In the genomic region with DNA sequence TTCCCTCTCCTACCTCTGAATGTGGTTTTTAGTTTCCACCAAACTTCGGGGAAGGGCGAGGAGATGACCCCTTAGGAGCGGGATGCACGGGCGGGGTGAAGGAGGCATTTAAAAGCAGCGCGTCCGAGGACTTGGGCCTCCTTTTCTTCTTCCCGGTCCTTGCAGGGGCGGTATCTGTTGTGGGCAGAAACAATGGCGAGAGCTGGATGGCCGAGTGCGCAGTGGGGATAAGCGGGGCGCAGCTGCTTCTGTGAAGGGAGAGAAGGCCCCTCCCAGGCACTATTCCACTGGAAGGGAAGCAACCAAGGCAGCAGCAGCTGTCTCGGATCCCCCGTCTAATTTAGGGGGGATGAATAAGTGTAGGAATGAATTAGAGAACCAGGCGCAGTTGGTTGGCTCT, we compare ENCODE assay signal across 8 cellular contexts. TPM values are rescaled to one million over a fixed set of nuclear protein-coding genes. Genes with fewer than 3 reads are reported as not detected.
DNase-seq lines count a peak whose midpoint lies in the region; ATAC-seq and TF ChIP-seq lines count a peak whose summit lies in the region.

No MANE protein-coding gene starts in this region.

- DNase-seq in NOMO-1 (lab: John Stamatoyannopoulos, UW; ENCODE audit: unreplicated experiment in 2 of 2): peak; percentile 1 to 29
- DNase-seq in NOMO-1 treated with dmso at 0.1 percent for 144 hours (lab: John Stamatoyannopoulos, UW; ENCODE audit: unreplicated experiment): no peak
- DNase-seq in NCI-H1105 (lab: John Stamatoyannopoulos, UW): peak; percentile 8
- peak; percentile 35 for DNase-seq in activated CD4-positive, alpha-beta memory T cell treated with anti-CD3 and anti-CD28 coated beads, Interleukin-2, amount 10 ng/mL, durations not matched to agents 7 days and 5 days
- DNase-seq in epithelial cell of proximal tubule (ENCODE audit: low read depth): no peak
- DNase-seq in mucosa of descending colon: peak; percentile 53 to 68 (median 66)

- peaks cover 38% of the 10 kb centered on the region for H3K4me1 Mint-ChIP-seq in activated CD4-positive, alpha-beta memory T cell treated with anti-CD3 and anti-CD28 coated beads, Interleukin-2, amount 10 ng/mL, durations not matched to agents 7 days and 5 days

- TF ChIP-seq CTCF in epithelial cell of proximal tubule (conservative IDR thresholded peaks at IDR 0.05; ENCODE audit: low read depth, low read length): no peak
- TF ChIP-seq CTCF in mucosa of descending colon (IDR thresholded peaks at IDR 0.05): no peak

- H3K4me1 ChIP-seq in mucosa of descending colon (ENCODE audit: low read depth): peaks cover 9% of the 10 kb centered on the region

- peak overlapping the region; percentile 89 for H3K27ac Mint-ChIP-seq in activated CD4-positive, alpha-beta memory T cell treated with anti-CD3 and anti-CD28 coated beads, Interleukin-2, amount 10 ng/mL, durations not matched to agents 7 days and 5 days

- ATAC-seq in mucosa of descending colon (peak; percentile 26), HG03442 (IDR thresholded peaks at IDR 0.05; ENCODE audit: unreplicated experiment) (no peak)

- CTCF ChIA-PET in activated CD4-positive, alpha-beta memory T cell treated with anti-CD3 and anti-CD28 coated beads, Interleukin-2, amount 10 ng/mL, durations not matched to agents 7 days and 5 days (lab: Charles Lee): interaction anchor here (1.2 to 2.7 kb wide), 2 partner anchors 10 to 45 kb away, joined by 3 to 10 read pairs; no protein-coding TSS in a partner anchor

- H3K4me3 ChIP-seq in epithelial cell of proximal tubule (ENCODE audit: low read depth, low read length): peak overlapping the region; percentile 75
- H3K4me3 ChIP-seq in mucosa of descending colon: peak overlapping the region; percentile 94

- POLR2A ChIA-PET in activated CD4-positive, alpha-beta memory T cell treated with anti-CD3 and anti-CD28 coated beads, Interleukin-2, amount 10 ng/mL, durations not matched to agents 7 days and 5 days (lab: Charles Lee): interaction anchor here (0.9 to 2.2 kb wide), 12 partner anchors 10 to 1108 kb away, joined by 3 to 19 read pairs (median 4); a partner anchor contains a TSS

- H3K27me3 Mint-ChIP-seq in activated CD4-positive, alpha-beta memory T cell treated with anti-CD3 and anti-CD28 coated beads, Interleukin-2, amount 10 ng/mL, durations not matched to agents 7 days and 5 days: peaks cover 7% of the 10 kb centered on the region

- H3K4me3 Mint-ChIP-seq in activated CD4-positive, alpha-beta memory T cell treated with anti-CD3 and anti-CD28 coated beads, Interleukin-2, amount 10 ng/mL, durations not matched to agents 7 days and 5 days: peak overlapping the region; percentile 94

- no peaks in the 10 kb centered on the region for H3K9me3 ChIP-seq in mucosa of descending colon

- no peaks in the 10 kb centered on the region for H3K9me3 Mint-ChIP-seq in activated CD4-positive, alpha-beta memory T cell treated with anti-CD3 and anti-CD28 coated beads, Interleukin-2, amount 10 ng/mL, durations not matched to agents 7 days and 5 days

- H3K36me3 ChIP-seq in mucosa of descending colon (ENCODE audit: low read depth): no peaks in the 10 kb centered on the region

- H3K36me3 Mint-ChIP-seq in activated CD4-positive, alpha-beta memory T cell treated with anti-CD3 and anti-CD28 coated beads, Interleukin-2, amount 10 ng/mL, durations not matched to agents 7 days and 5 days (ENCODE audit: low read depth): peaks cover 30% of the 10 kb centered on the region

- intact Hi-C loops in mucosa of descending colon (cut with DNase I, micrococcal nuclease): no loop called here

- H3K27ac ChIP-seq in temporal lobe (ENCODE audit: low read depth, low read length): peak overlapping the region; percentile 85

RNA-seq across cellular contexts. Expression of a gene that starts 0.9 kb away (rescaled TPM):
- total RNA-seq in activated CD4-positive, alpha-beta memory T cell treated with anti-CD3 and anti-CD28 coated beads, Interleukin-2, amount 10 ng/mL, durations not matched to agents 7 days and 5 days: 10 to 100 TPM; 51.7 to 53.3 TPM
- total RNA-seq in epithelial cell of proximal tubule (39.0 and 39.5 TPM in 2 replicates), mucosa of descending colon (10 to 100 TPM; 27.9 to 45.9 (median 30.5) TPM), temporal lobe (58.0 TPM)

Comparison
In these comparisons a context has a peak if more than half of its experiments do, and no peak if none do; other contexts are left out.
1. DNase-seq: peak in NOMO-1 (2 of 2), NCI-H1105 (single experiment), activated CD4-positive, alpha-beta memory T cell treated with anti-CD3 and anti-CD28 coated beads, Interleukin-2, amount 10 ng/mL, durations not matched to agents 7 days and 5 days (single experiment) and mucosa of descending colon (3 of 3); none in NOMO-1 treated with dmso at 0.1 percent for 144 hours (single experiment) and epithelial cell of proximal tubule (single experiment).